1 cellular context compared by ENCODE assay signal in the genomic region with DNA sequence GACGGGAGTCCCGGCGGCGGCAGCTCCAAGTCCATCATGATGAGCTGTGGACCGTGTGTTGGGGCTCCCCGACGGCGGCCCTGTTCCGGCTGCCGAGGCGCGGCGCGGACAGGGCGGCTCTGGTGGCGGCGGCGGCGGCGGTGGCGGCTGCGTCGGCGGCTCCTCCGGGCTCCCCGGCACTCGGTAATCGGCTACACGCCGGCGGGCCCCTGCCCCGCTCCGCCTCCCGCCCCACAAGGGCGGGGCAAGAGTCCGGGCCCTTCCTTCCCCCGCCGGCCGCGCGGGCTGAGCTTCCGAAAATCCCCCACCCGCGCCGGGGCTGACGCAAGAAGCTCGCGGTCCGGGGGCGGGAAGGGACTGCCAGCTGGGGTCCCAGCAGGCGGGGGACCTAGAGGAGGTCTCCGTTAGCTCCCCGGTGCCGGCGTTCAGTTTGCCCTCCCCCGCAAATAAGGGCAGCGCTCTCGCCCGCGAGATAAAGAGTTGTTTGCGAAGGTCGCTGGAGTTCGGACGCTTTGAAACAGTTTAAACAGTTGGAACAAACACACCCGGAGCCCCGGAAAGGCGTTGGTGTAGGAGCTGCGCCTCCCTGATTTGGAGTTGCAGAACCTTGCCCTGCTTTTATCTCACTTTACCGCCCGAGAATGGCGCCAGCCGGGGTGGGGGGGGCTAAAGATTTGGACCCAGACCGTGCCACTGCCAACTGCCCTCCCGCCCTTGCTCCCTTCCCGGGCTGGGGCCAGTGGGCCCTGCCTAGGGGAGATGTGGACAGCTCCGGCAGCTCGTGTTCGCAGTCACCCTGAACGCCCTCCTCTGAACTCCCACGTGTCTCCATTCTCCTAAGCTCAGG.
TF ChIP-seq lines count a peak whose summit lies in the region.

NFE2L2 (minus strand) TSS at position 189 of the 847 bp plus-strand sequence; CDS start at position 38, 151 bp downstream.

TF ChIP-seq in HepG2, 621 proteins besides CTCF, POLR2A, EP300 and RAD21 (continued from another document and continues in another):
- TF ChIP-seq SP1 (IDR thresholded peaks at IDR 0.05), result no peak
- peak; percentile 50; the same call in 1 of the 2 replicates for TF ChIP-seq SP1 (CRISPR knock-in tag; IDR thresholded peaks at IDR 0.05)
- peak; percentile 60 for TF ChIP-seq ZNF883 (CRISPR knock-in tag; IDR thresholded peaks at IDR 0.05; ENCODE audit: not compliant biosample characterization)
- peak; percentile 98 for TF ChIP-seq PHF21A (CRISPR knock-in tag; IDR thresholded peaks at IDR 0.05)
- TF ChIP-seq MIER3 (CRISPR knock-in tag; IDR thresholded peaks at IDR 0.05; ENCODE audit: borderline replicate concordance), result peak; percentile 77; the same call in 1 of the 2 replicates
- peak; percentile 87 for TF ChIP-seq ZNF446 (CRISPR knock-in tag; IDR thresholded peaks at IDR 0.05)
- TF ChIP-seq, protein P1, sequence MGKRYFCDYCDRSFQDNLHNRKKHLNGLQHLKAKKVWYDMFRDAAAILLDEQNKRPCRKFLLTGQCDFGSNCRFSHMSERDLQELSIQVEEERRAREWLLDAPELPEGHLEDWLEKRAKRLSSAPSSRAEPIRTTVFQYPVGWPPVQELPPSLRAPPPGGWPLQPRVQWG (CRISPR knock-in tag; IDR thresholded peaks at IDR 0.05; ENCODE audit: borderline replicate concordance, low read depth), result no peak
- TF ChIP-seq, protein P2, sequence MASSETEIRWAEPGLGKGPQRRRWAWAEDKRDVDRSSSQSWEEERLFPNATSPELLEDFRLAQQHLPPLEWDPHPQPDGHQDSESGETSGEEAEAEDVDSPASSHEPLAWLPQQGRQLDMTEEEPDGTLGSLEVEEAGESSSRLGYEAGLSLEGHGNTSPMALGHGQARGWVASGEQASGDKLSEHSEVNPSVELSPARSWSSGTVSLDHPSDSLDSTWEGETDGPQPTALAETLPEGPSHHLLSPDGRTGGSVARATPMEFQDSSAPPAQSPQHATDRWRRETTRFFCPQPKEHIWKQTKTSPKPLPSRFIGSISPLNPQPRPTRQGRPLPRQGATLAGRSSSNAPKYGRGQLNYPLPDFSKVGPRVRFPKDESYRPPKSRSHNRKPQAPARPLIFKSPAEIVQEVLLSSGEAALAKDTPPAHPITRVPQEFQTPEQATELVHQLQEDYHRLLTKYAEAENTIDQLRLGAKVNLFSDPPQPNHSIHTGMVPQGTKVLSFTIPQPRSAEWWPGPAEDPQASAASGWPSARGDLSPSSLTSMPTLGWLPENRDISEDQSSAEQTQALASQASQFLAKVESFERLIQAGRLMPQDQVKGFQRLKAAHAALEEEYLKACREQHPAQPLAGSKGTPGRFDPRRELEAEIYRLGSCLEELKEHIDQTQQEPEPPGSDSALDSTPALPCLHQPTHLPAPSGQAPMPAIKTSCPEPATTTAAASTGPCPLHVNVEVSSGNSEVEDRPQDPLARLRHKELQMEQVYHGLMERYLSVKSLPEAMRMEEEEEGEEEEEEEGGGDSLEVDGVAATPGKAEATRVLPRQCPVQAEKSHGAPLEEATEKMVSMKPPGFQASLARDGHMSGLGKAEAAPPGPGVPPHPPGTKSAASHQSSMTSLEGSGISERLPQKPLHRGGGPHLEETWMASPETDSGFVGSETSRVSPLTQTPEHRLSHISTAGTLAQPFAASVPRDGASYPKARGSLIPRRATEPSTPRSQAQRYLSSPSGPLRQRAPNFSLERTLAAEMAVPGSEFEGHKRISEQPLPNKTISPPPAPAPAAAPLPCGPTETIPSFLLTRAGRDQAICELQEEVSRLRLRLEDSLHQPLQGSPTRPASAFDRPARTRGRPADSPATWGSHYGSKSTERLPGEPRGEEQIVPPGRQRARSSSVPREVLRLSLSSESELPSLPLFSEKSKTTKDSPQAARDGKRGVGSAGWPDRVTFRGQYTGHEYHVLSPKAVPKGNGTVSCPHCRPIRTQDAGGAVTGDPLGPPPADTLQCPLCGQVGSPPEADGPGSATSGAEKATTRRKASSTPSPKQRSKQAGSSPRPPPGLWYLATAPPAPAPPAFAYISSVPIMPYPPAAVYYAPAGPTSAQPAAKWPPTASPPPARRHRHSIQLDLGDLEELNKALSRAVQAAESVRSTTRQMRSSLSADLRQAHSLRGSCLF (CRISPR knock-in tag; IDR thresholded peaks at IDR 0.05; ENCODE audit: borderline replicate concordance), result peak; percentile 87; the same call in 1 of the 2 replicates
- peak; percentile 71 for TF ChIP-seq ZNF761 (CRISPR knock-in tag; conservative IDR thresholded peaks at IDR 0.05)
- TF ChIP-seq CBFB (CRISPR knock-in tag; IDR thresholded peaks at IDR 0.05), result peak; percentile 89
- no peak for TF ChIP-seq CEBPZ (IDR thresholded peaks at IDR 0.05; ENCODE audit: low read length)
- TF ChIP-seq E2F2 (CRISPR knock-in tag; IDR thresholded peaks at IDR 0.05; ENCODE audit: borderline replicate concordance), result no peak; the same call in 1 of the 2 replicates
- peak; percentile 99 for TF ChIP-seq ZNF292 (CRISPR knock-in tag; IDR thresholded peaks at IDR 0.05; ENCODE audit: borderline replicate concordance, low read depth)
- no peak for TF ChIP-seq ELF4 (CRISPR knock-in tag; IDR thresholded peaks at IDR 0.05; ENCODE audit: borderline replicate concordance)
- TF ChIP-seq HNRNPUL1 (IDR thresholded peaks at IDR 0.05; ENCODE audit: low read depth, low read length), result peak; percentile 84
- peak; percentile 26 for TF ChIP-seq HMG20A (CRISPR knock-in tag; IDR thresholded peaks at IDR 0.05; ENCODE audit: borderline replicate concordance)
- TF ChIP-seq IKZF4 (CRISPR knock-in tag; IDR thresholded peaks at IDR 0.05; ENCODE audit: borderline replicate concordance, low read depth, not compliant biosample characterization), result peak; percentile 67
- no peak for TF ChIP-seq SSRP1 (CRISPR knock-in tag; IDR thresholded peaks at IDR 0.05)
- peak; percentile 70 for TF ChIP-seq CBX5 (CRISPR knock-in tag; IDR thresholded peaks at IDR 0.05; ENCODE audit: borderline replicate concordance)
- no peak for TF ChIP-seq ZFP82 (CRISPR knock-in tag; IDR thresholded peaks at IDR 0.05; ENCODE audit: borderline replicate concordance)
- TF ChIP-seq, protein P3, sequence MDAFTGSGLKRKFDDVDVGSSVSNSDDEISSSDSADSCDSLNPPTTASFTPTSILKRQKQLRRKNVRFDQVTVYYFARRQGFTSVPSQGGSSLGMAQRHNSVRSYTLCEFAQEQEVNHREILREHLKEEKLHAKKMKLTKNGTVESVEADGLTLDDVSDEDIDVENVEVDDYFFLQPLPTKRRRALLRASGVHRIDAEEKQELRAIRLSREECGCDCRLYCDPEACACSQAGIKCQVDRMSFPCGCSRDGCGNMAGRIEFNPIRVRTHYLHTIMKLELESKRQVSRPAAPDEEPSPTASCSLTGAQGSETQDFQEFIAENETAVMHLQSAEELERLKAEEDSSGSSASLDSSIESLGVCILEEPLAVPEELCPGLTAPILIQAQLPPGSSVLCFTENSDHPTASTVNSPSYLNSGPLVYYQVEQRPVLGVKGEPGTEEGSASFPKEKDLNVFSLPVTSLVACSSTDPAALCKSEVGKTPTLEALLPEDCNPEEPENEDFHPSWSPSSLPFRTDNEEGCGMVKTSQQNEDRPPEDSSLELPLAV (CRISPR knock-in tag; conservative IDR thresholded peaks at IDR 0.05; ENCODE audit: low read depth), result no peak
- TF ChIP-seq KDM2A (CRISPR knock-in tag; IDR thresholded peaks at IDR 0.05; ENCODE audit: borderline replicate concordance, low read depth), result peak; percentile 53; the same call in 1 of the 2 replicates
- no peak for TF ChIP-seq ZNF773 (CRISPR knock-in tag; IDR thresholded peaks at IDR 0.05; ENCODE audit: borderline replicate concordance)
- TF ChIP-seq ZBTB21 (CRISPR knock-in tag; IDR thresholded peaks at IDR 0.05), result no peak; the same call in 1 of the 2 replicates
- TF ChIP-seq ZNF549 (CRISPR knock-in tag; IDR thresholded peaks at IDR 0.05), result peak; percentile 29; the same call in 1 of the 2 replicates
- peak; percentile 70 for TF ChIP-seq ZNF792 (CRISPR knock-in tag; IDR thresholded peaks at IDR 0.05)
- TF ChIP-seq FOSL2 (CRISPR knock-in tag; IDR thresholded peaks at IDR 0.05), result peak; percentile 77
- peak; percentile 53; the same call in 1 of the 2 replicates for TF ChIP-seq KDM5B (CRISPR knock-in tag; IDR thresholded peaks at IDR 0.05; ENCODE audit: borderline replicate concordance)
- 0 out of 2 replicates have a peak, but pooled peaks have one; percentile 55 for TF ChIP-seq ZNF572 (CRISPR knock-in tag; IDR thresholded peaks at IDR 0.05)
- TF ChIP-seq, protein P4, sequence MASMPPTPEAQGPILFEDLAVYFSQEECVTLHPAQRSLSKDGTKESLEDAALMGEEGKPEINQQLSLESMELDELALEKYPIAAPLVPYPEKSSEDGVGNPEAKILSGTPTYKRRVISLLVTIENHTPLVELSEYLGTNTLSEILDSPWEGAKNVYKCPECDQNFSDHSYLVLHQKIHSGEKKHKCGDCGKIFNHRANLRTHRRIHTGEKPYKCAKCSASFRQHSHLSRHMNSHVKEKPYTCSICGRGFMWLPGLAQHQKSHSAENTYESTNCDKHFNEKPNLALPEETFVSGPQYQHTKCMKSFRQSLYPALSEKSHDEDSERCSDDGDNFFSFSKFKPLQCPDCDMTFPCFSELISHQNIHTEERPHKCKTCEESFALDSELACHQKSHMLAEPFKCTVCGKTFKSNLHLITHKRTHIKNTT (CRISPR knock-in tag; IDR thresholded peaks at IDR 0.05), result no peak
- peak; percentile 82 for TF ChIP-seq GMEB1 (CRISPR knock-in tag; IDR thresholded peaks at IDR 0.05; ENCODE audit: borderline replicate concordance)
- TF ChIP-seq, protein P5, sequence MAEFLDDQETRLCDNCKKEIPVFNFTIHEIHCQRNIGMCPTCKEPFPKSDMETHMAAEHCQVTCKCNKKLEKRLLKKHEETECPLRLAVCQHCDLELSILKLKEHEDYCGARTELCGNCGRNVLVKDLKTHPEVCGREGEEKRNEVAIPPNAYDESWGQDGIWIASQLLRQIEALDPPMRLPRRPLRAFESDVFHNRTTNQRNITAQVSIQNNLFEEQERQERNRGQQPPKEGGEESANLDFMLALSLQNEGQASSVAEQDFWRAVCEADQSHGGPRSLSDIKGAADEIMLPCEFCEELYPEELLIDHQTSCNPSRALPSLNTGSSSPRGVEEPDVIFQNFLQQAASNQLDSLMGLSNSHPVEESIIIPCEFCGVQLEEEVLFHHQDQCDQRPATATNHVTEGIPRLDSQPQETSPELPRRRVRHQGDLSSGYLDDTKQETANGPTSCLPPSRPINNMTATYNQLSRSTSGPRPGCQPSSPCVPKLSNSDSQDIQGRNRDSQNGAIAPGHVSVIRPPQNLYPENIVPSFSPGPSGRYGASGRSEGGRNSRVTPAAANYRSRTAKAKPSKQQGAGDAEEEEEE (CRISPR knock-in tag; IDR thresholded peaks at IDR 0.05; ENCODE audit: borderline replicate concordance), result peak; percentile 76; the same call in 1 of the 2 replicates
- TF ChIP-seq ERF (CRISPR knock-in tag; IDR thresholded peaks at IDR 0.05), result no peak; the same call in none of the 2 replicates
- no peak; the same call in 1 of the 2 replicates for TF ChIP-seq ZNF441 (CRISPR knock-in tag; IDR thresholded peaks at IDR 0.05; ENCODE audit: borderline replicate concordance)
- 0 out of 2 replicates have a peak, but pooled peaks have one; percentile 35 for TF ChIP-seq PHF20 (CRISPR knock-in tag; IDR thresholded peaks at IDR 0.05)
- TF ChIP-seq, protein P6, sequence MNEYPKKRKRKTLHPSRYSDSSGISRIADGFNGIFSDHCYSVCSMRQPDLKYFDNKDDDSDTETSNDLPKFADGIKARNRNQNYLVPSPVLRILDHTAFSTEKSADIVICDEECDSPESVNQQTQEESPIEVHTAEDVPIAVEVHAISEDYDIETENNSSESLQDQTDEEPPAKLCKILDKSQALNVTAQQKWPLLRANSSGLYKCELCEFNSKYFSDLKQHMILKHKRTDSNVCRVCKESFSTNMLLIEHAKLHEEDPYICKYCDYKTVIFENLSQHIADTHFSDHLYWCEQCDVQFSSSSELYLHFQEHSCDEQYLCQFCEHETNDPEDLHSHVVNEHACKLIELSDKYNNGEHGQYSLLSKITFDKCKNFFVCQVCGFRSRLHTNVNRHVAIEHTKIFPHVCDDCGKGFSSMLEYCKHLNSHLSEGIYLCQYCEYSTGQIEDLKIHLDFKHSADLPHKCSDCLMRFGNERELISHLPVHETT (CRISPR knock-in tag; conservative IDR thresholded peaks at IDR 0.05), result peak; percentile 100
- TF ChIP-seq ZNF263 (CRISPR knock-in tag; IDR thresholded peaks at IDR 0.05), result peak; percentile 35; the same call in 1 of the 2 replicates
